In the genomic region with DNA sequence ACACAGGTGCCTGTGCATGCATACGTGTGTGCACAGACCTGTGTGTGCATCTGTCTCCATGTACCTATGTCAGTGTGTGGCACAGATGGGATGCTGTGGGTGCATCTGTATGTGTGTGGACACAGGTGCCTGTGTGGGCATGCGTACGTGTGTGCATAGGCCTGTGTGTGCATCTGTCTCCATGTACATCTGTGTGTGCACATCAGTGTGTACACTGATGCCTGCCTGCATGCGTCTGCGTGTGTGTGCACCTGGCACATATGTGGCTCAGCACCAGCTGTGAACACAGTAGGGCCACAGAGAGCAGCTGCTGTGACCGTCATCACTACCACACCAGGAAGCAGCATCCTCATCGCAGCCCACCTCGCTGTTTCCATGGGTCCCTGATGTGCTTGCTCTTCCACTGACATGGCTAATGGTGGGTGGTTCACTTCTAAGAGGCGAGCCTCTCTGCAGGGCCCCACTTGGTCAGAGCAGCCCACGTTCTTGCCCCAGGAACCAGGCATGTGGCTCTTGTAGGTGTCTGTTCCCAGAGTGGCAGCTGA, we compare ENCODE assay signal across 1 cellular context.
TF ChIP-seq lines count a peak whose summit lies in the region.

No MANE protein-coding gene starts in this region.

TF ChIP-seq in K562, 482 proteins besides CTCF, POLR2A, EP300 and RAD21:
- TF ChIP-seq BACH1 (tag; IDR thresholded peaks at IDR 0.05): no peak
- peak in 1 of 2 experiments; percentile 86; a peak in 2 of 4 replicates for TF ChIP-seq KDM1A (IDR thresholded peaks at IDR 0.05)
- TF ChIP-seq, protein P1, sequence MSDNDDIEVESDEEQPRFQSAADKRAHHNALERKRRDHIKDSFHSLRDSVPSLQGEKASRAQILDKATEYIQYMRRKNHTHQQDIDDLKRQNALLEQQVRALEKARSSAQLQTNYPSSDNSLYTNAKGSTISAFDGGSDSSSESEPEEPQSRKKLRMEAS (CRISPR knock-in tag; IDR thresholded peaks at IDR 0.05): peak; percentile 31; the same call in 1 of the 2 replicates
- 0 out of 2 replicates have a peak, but pooled peaks have one; percentile 13 for TF ChIP-seq POLR2G (IDR thresholded peaks at IDR 0.05; ENCODE audit: low read depth, low read length)
- TF ChIP-seq ZC3H4 (CRISPR knock-in tag; IDR thresholded peaks at IDR 0.05; ENCODE audit: borderline replicate concordance): peak; percentile 62; the same call in 1 of the 2 replicates
- TF ChIP-seq, protein P2, sequence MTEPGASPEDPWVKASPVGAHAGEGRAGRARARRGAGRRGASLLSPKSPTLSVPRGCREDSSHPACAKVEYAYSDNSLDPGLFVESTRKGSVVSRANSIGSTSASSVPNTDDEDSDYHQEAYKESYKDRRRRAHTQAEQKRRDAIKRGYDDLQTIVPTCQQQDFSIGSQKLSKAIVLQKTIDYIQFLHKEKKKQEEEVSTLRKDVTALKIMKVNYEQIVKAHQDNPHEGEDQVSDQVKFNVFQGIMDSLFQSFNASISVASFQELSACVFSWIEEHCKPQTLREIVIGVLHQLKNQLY (CRISPR knock-in tag; conservative IDR thresholded peaks at IDR 0.05): no peak
- peak; percentile 3 for TF ChIP-seq POLR2B (IDR thresholded peaks at IDR 0.05; ENCODE audit: low read depth, partially characterized antibody)
- TF ChIP-seq, protein P3, sequence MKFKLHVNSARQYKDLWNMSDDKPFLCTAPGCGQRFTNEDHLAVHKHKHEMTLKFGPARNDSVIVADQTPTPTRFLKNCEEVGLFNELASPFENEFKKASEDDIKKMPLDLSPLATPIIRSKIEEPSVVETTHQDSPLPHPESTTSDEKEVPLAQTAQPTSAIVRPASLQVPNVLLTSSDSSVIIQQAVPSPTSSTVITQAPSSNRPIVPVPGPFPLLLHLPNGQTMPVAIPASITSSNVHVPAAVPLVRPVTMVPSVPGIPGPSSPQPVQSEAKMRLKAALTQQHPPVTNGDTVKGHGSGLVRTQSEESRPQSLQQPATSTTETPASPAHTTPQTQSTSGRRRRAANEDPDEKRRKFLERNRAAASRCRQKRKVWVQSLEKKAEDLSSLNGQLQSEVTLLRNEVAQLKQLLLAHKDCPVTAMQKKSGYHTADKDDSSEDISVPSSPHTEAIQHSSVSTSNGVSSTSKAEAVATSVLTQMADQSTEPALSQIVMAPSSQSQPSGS (CRISPR knock-in tag; IDR thresholded peaks at IDR 0.05): 0 out of 2 replicates have a peak, but pooled peaks have one; percentile 29
- TF ChIP-seq, protein P4, sequence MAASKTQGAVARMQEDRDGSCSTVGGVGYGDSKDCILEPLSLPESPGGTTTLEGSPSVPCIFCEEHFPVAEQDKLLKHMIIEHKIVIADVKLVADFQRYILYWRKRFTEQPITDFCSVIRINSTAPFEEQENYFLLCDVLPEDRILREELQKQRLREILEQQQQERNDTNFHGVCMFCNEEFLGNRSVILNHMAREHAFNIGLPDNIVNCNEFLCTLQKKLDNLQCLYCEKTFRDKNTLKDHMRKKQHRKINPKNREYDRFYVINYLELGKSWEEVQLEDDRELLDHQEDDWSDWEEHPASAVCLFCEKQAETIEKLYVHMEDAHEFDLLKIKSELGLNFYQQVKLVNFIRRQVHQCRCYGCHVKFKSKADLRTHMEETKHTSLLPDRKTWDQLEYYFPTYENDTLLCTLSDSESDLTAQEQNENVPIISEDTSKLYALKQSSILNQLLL (CRISPR knock-in tag; IDR thresholded peaks at IDR 0.05; ENCODE audit: borderline replicate concordance): no peak
